Comparison of ENCODE assay signal across 8 cellular contexts in the genomic region with DNA sequence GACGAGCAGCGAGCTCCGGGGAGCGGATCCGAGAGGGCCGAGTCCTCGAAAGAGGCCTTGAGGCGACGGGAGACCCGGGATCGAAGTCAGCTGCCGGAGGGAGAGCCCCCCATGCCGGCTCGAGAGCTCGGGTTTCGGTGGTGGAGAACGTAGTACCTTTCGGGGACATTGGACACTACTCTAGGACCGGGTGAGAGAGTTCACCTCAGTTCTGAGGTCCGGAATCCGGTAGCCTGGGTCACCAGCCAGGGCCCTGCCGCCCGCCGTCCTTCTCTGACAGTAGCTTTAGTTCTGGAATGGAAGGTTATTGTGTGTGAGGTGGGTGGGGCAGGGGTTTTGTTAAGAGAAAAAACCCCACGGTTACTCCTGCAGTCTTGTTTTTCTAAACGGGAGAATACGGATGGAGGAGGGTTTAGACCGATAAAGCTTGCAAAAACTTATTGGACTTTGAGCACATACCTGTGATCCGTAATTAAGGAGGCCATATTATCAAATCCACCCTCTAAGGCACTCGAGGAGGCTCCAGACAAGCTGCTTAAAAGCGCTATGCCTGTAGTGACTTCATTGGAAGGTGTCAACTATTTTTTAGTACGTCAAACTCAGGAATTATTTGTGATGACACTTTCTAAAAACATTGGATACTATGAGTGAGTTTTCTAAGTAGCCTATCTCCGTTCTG.
DNase-seq lines count a peak whose midpoint lies in the region; ATAC-seq and TF ChIP-seq lines count a peak whose summit lies in the region.

No MANE protein-coding gene starts in this region.

- H3K4me3 ChIP-seq in brain microvascular endothelial cell (ENCODE audit: low read depth, low read length) = peak overlapping the region; percentile 88

- peak overlapping the region; percentile 80 for H3K27ac ChIP-seq in brain microvascular endothelial cell
- peak overlapping the region; percentile 88 for H3K27ac ChIP-seq in layer of hippocampus (ENCODE audit: low read depth, low read length)

- no peak for TF ChIP-seq CTCF in brain microvascular endothelial cell (IDR thresholded peaks at IDR 0.05; ENCODE audit: low read depth, low read length, missing control alignments)

- ATAC-seq in HG02588 (IDR thresholded peaks at IDR 0.05; ENCODE audit: unreplicated experiment) = peak; percentile 8

- H3K36me3 ChIP-seq in brain microvascular endothelial cell (replicated peaks) = no peaks in the 10 kb centered on the region

- in situ Hi-C loops in brain microvascular endothelial cell (cut with HindIII; ENCODE audit: low pct_ligation_motif_present, low sequenced_read_pairs) = no loop called here

- H3K27me3 ChIP-seq in brain microvascular endothelial cell (replicated peaks) (no peaks in the 10 kb centered on the region), layer of hippocampus (ENCODE audit: control insufficient read depth, insufficient read depth, low read length) (no peaks in the 10 kb centered on the region)

- peak; percentile 37 to 42 for DNase-seq in NCI-H524 (lab: John Stamatoyannopoulos, UW)
- DNase-seq in NCI-H524 treated with DMSO at 0.1 percent for 48 hours (lab: John Stamatoyannopoulos, UW) = no peak
- peak; percentile 56 for DNase-seq in NCI-H526 treated with DMSO at 0.1 percent for 48 hours (lab: John Stamatoyannopoulos, UW)
- DNase-seq in brain microvascular endothelial cell = no peak
- peak; percentile 0 to 1 for DNase-seq in stimulated activated CD8-positive, alpha-beta memory T cell treated with anti-CD3 and anti-CD28 coated beads, Interleukin-7, amount 100 ng/mL, for 1 hour (ENCODE audit: low read depth in 2 of 2)
- no peak for DNase-seq in NCI-H226

Comparison
In these comparisons a context has a peak if more than half of its experiments do, and no peak if none do; other contexts are left out.
1. DNase-seq: peak in NCI-H524 (2 of 2), NCI-H526 treated with DMSO at 0.1 percent for 48 hours (single experiment) and stimulated activated CD8-positive, alpha-beta memory T cell treated with anti-CD3 and anti-CD28 coated beads, Interleukin-7, amount 100 ng/mL, for 1 hour (2 of 2); none in NCI-H524 treated with DMSO at 0.1 percent for 48 hours (single experiment), brain microvascular endothelial cell (single experiment) and NCI-H226 (single experiment).